In genomic region chr17:5281814-5282638, GRCh38 we compare ENCODE assay signal across 8 cellular contexts. TPM values are rescaled to one million over a fixed set of nuclear protein-coding genes. Genes with fewer than 3 reads are reported as not detected.
DNase-seq lines count a peak whose midpoint lies in the region; ATAC-seq and TF ChIP-seq lines count a peak whose summit lies in the region.

Gene RABEP1 (plus strand): TSS chr17:5282284. CDS start chr17:5282487, 203 bp downstream.

- H3K4me1 ChIP-seq in GM23338 (ENCODE audit: insufficient read depth) (peaks cover 23% of the 10 kb centered on the region), SK-N-SH (ENCODE audit: control insufficient read depth in 1 of 2, insufficient read depth in 2 of 2, low read depth in 1 of 2, low read length in 1 of 2) (peaks cover 5 to 8% of the 10 kb centered on the region in 2 experiments; a peak in 2 of 4 replicates)

- H3K36me3 ChIP-seq in GM23338 (ENCODE audit: insufficient read depth) (no peaks in the 10 kb centered on the region; the same call in 1 of the 2 replicates), SK-N-SH (replicated peaks in 1 of 2; ENCODE audit: control insufficient read depth in 1 of 2, insufficient read depth in 2 of 2, low read length in 1 of 2) (peaks cover 0 to 3% of the 10 kb centered on the region in 2 experiments)

- peak within 1 kb of the TSS; percentile 96 for H2AFZ ChIP-seq in GM23338
- H2AFZ ChIP-seq in SK-N-SH (ENCODE audit: low read depth) = peak within 1 kb of the TSS; percentile 61

- H3K27ac Mint-ChIP-seq in GM23338 = no peak within 1 kb of the TSS
- H3K27ac Mint-ChIP-seq in activated naive CD4-positive, alpha-beta T cell treated with anti-CD3 and anti-CD28 coated beads, Interleukin-2, amount 10 ng/mL, durations not matched to agents 7 days and 5 days = peak within 1 kb of the TSS; percentile 92

- H3K4me2 ChIP-seq in GM23338 (peak within 1 kb of the TSS; percentile 100), SK-N-SH (peak within 1 kb of the TSS; percentile 87)

- H3K9ac ChIP-seq in SK-N-SH = peak within 1 kb of the TSS; percentile 74

- POLR2A ChIA-PET in SK-N-SH (lab: Yijun Ruan, JAX) = interaction anchor here (0.6 kb wide), 2 partner anchors 98 to 149 kb away, joined by 4 read pairs; no protein-coding TSS in a partner anchor

- H3K27me3 Mint-ChIP-seq in GM23338 (ENCODE audit: insufficient read depth, low read depth, poor library complexity) = peaks cover 12% of the 10 kb centered on the region
- H3K27me3 Mint-ChIP-seq in activated naive CD4-positive, alpha-beta T cell treated with anti-CD3 and anti-CD28 coated beads, Interleukin-2, amount 10 ng/mL, durations not matched to agents 7 days and 5 days = peaks cover 6% of the 10 kb centered on the region

- ATAC-seq in GM23338 = peak; percentile 81

- no peak within 1 kb of the TSS for H3K27ac ChIP-seq in GM23338 (ENCODE audit: low read depth)
- peak within 1 kb of the TSS; percentile 45 to 48; a peak in 3 of 4 replicates for H3K27ac ChIP-seq in SK-N-SH (ENCODE audit: low read depth in 2 of 2, low read length in 1 of 2)
- H3K27ac ChIP-seq in substantia nigra (ENCODE audit: low read depth, low read length, poor library complexity, severe bottlenecking) = peak within 1 kb of the TSS; percentile 74

- H3K4me3 Mint-ChIP-seq in GM23338 = peak within 1 kb of the TSS; percentile 87
- peak within 1 kb of the TSS; percentile 94 for H3K4me3 Mint-ChIP-seq in activated naive CD4-positive, alpha-beta T cell treated with anti-CD3 and anti-CD28 coated beads, Interleukin-2, amount 10 ng/mL, durations not matched to agents 7 days and 5 days

- peaks cover 4% of the 10 kb centered on the region; the same call in 1 of the 3 replicates for H3K36me3 Mint-ChIP-seq in GM23338 (ENCODE audit: low read depth)
- H3K36me3 Mint-ChIP-seq in activated naive CD4-positive, alpha-beta T cell treated with anti-CD3 and anti-CD28 coated beads, Interleukin-2, amount 10 ng/mL, durations not matched to agents 7 days and 5 days = peaks cover 11% of the 10 kb centered on the region

- H3K9me3 Mint-ChIP-seq in GM23338 = no peaks in the 10 kb centered on the region; the same call in 2 of the 3 replicates
- no peaks in the 10 kb centered on the region for H3K9me3 Mint-ChIP-seq in activated naive CD4-positive, alpha-beta T cell treated with anti-CD3 and anti-CD28 coated beads, Interleukin-2, amount 10 ng/mL, durations not matched to agents 7 days and 5 days

- no peak for TF ChIP-seq RAD21 in SK-N-SH (IDR thresholded peaks at IDR 0.05; ENCODE audit: low read length)

- H3K4me3 ChIP-seq in GM23338 (peak within 1 kb of the TSS; percentile 91), SK-N-SH (ENCODE audit: low read depth in 2 of 2, low read length in 1 of 2) (peak within 1 kb of the TSS; percentile 69 to 72)

- H3K9me2 ChIP-seq in GM23338 (ENCODE audit: insufficient read depth) (no peaks in the 10 kb centered on the region), SK-N-SH (no peaks in the 10 kb centered on the region)

- TF ChIP-seq CTCF in GM23338 (conservative IDR thresholded peaks at IDR 0.05; ENCODE audit: low read depth in 2 of 2) = 0 out of 4 replicates have a peak, but pooled peaks of 1 of the 2 experiments have one; percentile 9
- TF ChIP-seq CTCF in SK-N-SH (IDR thresholded peaks at IDR 0.05) = peak; percentile 30; the same call in 1 of the 2 replicates

- DNase-seq in DMS79 (lab: John Stamatoyannopoulos, UW) (peak; percentile 29), GM23338 (ENCODE audit: low spot score) (peak; percentile 93), MV-4-11 (lab: John Stamatoyannopoulos, UW) (peak; percentile 71), SK-N-SH (peak; percentile 97), germinal center (ENCODE audit: low spot score) (peak; percentile 91), nucleus accumbens (lab: John Stamatoyannopoulos, UW) (peak in 54 of 56 donors; percentile 36 to 93 (median 80)), substantia nigra (lab: John Stamatoyannopoulos, UW) (peak in 48 of 49 donors; percentile 41 to 93 (median 82))
- peak; percentile 94 for DNase-seq in activated naive CD4-positive, alpha-beta T cell treated with anti-CD3 and anti-CD28 coated beads, Interleukin-2, amount 10 ng/mL, durations not matched to agents 7 days and 5 days

- no peak for TF ChIP-seq EP300 in SK-N-SH (IDR thresholded peaks at IDR 0.05; ENCODE audit: borderline replicate concordance in 1 of 2, low read depth in 1 of 2, low read length in 1 of 2)

- 2% methylated on average over 29 of the region's 97 CpGs for WGBS in SK-N-SH (ENCODE audit: low lambda C conversion rate)

- H4K20me1 ChIP-seq in GM23338 (replicated peaks; ENCODE audit: insufficient read depth) (peaks cover 5% of the 10 kb centered on the region; the same call in 1 of the 2 replicates), SK-N-SH (ENCODE audit: insufficient read depth) (peaks cover 20% of the 10 kb centered on the region; the same call in 1 of the 2 replicates)

- H3K4me1 Mint-ChIP-seq in GM23338 = peaks cover 26% of the 10 kb centered on the region
- H3K4me1 Mint-ChIP-seq in activated naive CD4-positive, alpha-beta T cell treated with anti-CD3 and anti-CD28 coated beads, Interleukin-2, amount 10 ng/mL, durations not matched to agents 7 days and 5 days = peaks cover 32% of the 10 kb centered on the region

- CTCF ChIA-PET in SK-N-SH (lab: Yijun Ruan, JAX) = interaction anchor here (1.0 to 1.5 kb wide), 2 partner anchors 10 to 157 kb away, joined by 4 to 6 read pairs; partner anchors contain the start of gene C1QBP
- CTCF ChIA-PET in activated naive CD4-positive, alpha-beta T cell treated with anti-CD3 and anti-CD28 coated beads, Interleukin-2, amount 10 ng/mL, durations not matched to agents 7 days and 5 days (lab: Charles Lee) = interaction anchor here (0.6 to 1.4 kb wide), 4 partner anchors 17 to 157 kb away, joined by 3 to 7 read pairs (median 3); partner anchors contain the start of gene C1QBP

- H3K79me2 ChIP-seq in GM23338 (replicated peaks; ENCODE audit: insufficient read depth) (peaks cover 45% of the 10 kb centered on the region), SK-N-SH (ENCODE audit: insufficient read depth) (peaks cover 44% of the 10 kb centered on the region)

- H3F3A ChIP-seq in GM23338 (replicated peaks; ENCODE audit: low read depth) (no peaks in the 10 kb centered on the region), SK-N-SH (replicated peaks; ENCODE audit: insufficient read depth) (no peaks in the 10 kb centered on the region)

- H3K9me3 ChIP-seq in SK-N-SH = no peaks in the 10 kb centered on the region

- H3K27me3 ChIP-seq in GM23338 (ENCODE audit: insufficient read depth) (no peaks in the 10 kb centered on the region; the same call in 1 of the 2 replicates), SK-N-SH (ENCODE audit: insufficient read depth) (no peaks in the 10 kb centered on the region)

TF ChIP-seq in GM23338, 12 proteins besides CTCF, POLR2A, EP300 and RAD21:
- TF ChIP-seq POLR2AphosphoS5 (IDR thresholded peaks at IDR 0.05; ENCODE audit: low read depth) = peak; percentile 82
- peak; percentile 50; the same call in 1 of the 2 replicates for TF ChIP-seq CREB1 (CRISPR knock-in tag; IDR thresholded peaks at IDR 0.05; ENCODE audit: low read depth)
- no peak for TF ChIP-seq STAT1 (IDR thresholded peaks at IDR 0.05; ENCODE audit: unreplicated experiment)
- no peak for TF ChIP-seq EZH2 (IDR thresholded peaks at IDR 0.05; ENCODE audit: low read depth, unreplicated experiment)

TF ChIP-seq in SK-N-SH, 30 proteins besides CTCF, POLR2A, EP300 and RAD21 (continues in another document):
- TF ChIP-seq FOSL2 (IDR thresholded peaks at IDR 0.05; ENCODE audit: borderline replicate concordance, low read depth) (no peak), YY1 (IDR thresholded peaks at IDR 0.05; ENCODE audit: low read depth) (no peak), FOXJ3 (CRISPR knock-in tag; IDR thresholded peaks at IDR 0.05) (no peak), NFIC (IDR thresholded peaks at IDR 0.05; ENCODE audit: borderline replicate concordance) (no peak), NRF1 (IDR thresholded peaks at IDR 0.05; ENCODE audit: low read depth, low read length) (peak; percentile 84), ELF1 (IDR thresholded peaks at IDR 0.05) (no peak), POLR2AphosphoS5 (IDR thresholded peaks at IDR 0.05; ENCODE audit: low read depth, low read length) (peak; percentile 70), SIN3A (IDR thresholded peaks at IDR 0.05; ENCODE audit: borderline replicate concordance, low read depth, low read length) (peak; percentile 66; the same call in 1 of the 2 replicates), MAX (IDR thresholded peaks at IDR 0.05; ENCODE audit: low read depth) (no peak), RFX5 (IDR thresholded peaks at IDR 0.05; ENCODE audit: low read length) (no peak), TAF1 (IDR thresholded peaks at IDR 0.05; ENCODE audit: borderline replicate concordance, low read depth, low read length) (peak; percentile 94), USF1 (IDR thresholded peaks at IDR 0.05; ENCODE audit: borderline replicate concordance, low read depth) (peak; percentile 95)

RNA-seq across cellular contexts. Expression of gene RABEP1, which starts in this region (rescaled TPM):
- 31.3 and 37.0 TPM in 2 replicates for total RNA-seq in GM23338 (2014; rRNA removed; shearing (Covaris generic))
- polyA plus RNA-seq in GM23338 (2016; fragmentation: Nextera tagmentation; extraction: Ambion mirVana) (70.3 and 88.1 TPM in 2 replicates), SK-N-SH (2012; rRNA removed) (9.7 and 12.9 TPM in 2 replicates)
- polyA plus RNA-seq in SK-N-SH (2012; cell fraction: cytosol; rRNA removed) = 14.3 and 17.4 TPM in 2 replicates
- 6.2 and 14.2 TPM in 2 replicates for polyA plus RNA-seq in SK-N-SH (2012; cell fraction: nucleus; rRNA removed)

Comparison
In these comparisons a context has a peak if more than half of its experiments do, and no peak if none do; other contexts are left out.
1. DNase-seq: peak in every context shown above with its lines; median percentile 97 in SK-N-SH; 94 in activated naive CD4-positive, alpha-beta T cell treated with anti-CD3 and anti-CD28 coated beads, Interleukin-2, amount 10 ng/mL, durations not matched to agents 7 days and 5 days; 93 in GM23338; 91 in germinal center; 82 in substantia nigra; 80 in nucleus accumbens; 71 in MV-4-11; 29 in DMS79.